In the genomic region with DNA sequence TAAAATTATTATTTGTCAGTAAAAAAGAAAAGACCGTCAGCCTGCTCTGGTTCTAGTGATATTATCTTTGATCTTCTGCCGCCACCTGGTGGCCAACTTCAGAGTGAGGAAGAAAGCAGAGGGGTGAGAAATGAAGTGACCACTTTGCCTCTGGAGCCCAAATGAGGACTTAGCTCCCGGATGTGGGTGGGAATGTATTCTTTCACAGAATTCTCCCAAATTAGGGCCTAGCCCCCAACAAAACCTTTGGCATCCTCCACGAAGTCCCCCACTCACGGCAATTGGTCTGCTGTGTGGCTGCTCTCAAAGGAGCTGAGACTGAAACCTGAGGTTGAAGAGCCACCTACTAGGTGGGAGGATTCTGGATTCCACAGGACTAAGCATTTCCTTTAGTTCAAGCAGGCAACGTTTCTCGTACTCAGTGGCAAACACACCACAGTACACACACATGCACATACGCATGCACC, we compare ENCODE assay signal across 8 cellular contexts. TPM values are rescaled to one million over a fixed set of nuclear protein-coding genes. Genes with fewer than 3 reads are reported as not detected.
DNase-seq lines count a peak whose midpoint lies in the region; ATAC-seq, FAIRE-seq and TF ChIP-seq lines count a peak whose summit lies in the region.

No MANE protein-coding gene starts in this region.

- H3K4me2 ChIP-seq in fibroblast of lung (ENCODE audit: extremely low read depth, insufficient read depth, low read length) (peak overlapping the region; percentile 33), neural progenitor cell (no peak overlapping the region)

- 9 to 16% (median 14%) methylated on average over 6 to 8 of the region's 8 CpGs for WGBS in stomach, 5 donors

- peak; percentile 66 for FAIRE-seq in RCC 7860 (lab: Jason Lieb, UNC)

- TF ChIP-seq CTCF in AG09319 (IDR thresholded peaks at IDR 0.05; ENCODE audit: low read depth, low read length) (peak; percentile 75), fibroblast of lung (conservative IDR thresholded peaks at IDR 0.05 in 1 of 2, IDR thresholded peaks at IDR 0.05 in 1 of 2; ENCODE audit: low read depth in 1 of 2, low read length in 2 of 2) (peak; percentile 69 to 72), neural progenitor cell (IDR thresholded peaks at IDR 0.05) (peak; percentile 81), stomach (IDR thresholded peaks at IDR 0.05) (peak in 5 of 7 experiments; percentile 64 to 84 (median 75))

- H3K9me3 Mint-ChIP-seq in neural progenitor cell, result no peaks in the 10 kb centered on the region

- TF ChIP-seq POLR2A in stomach (IDR thresholded peaks at IDR 0.05), result no peak

- H4K20me1 ChIP-seq in fibroblast of lung (ENCODE audit: control insufficient read depth, extremely low read depth, insufficient read depth, low read length) (no peaks in the 10 kb centered on the region), neural progenitor cell (ENCODE audit: low read depth) (no peaks in the 10 kb centered on the region)

- ATAC-seq in GM18867 (IDR thresholded peaks at IDR 0.05; ENCODE audit: unreplicated experiment), result peak; percentile 39

- no peak overlapping the region for H3K27ac Mint-ChIP-seq in neural progenitor cell

- H3K79me2 ChIP-seq in fibroblast of lung (ENCODE audit: control insufficient read depth, insufficient read depth, low read length), result peaks cover 1% of the 10 kb centered on the region
- no peaks in the 10 kb centered on the region for H3K79me2 ChIP-seq in neural progenitor cell (ENCODE audit: low read depth)

- H3K9ac ChIP-seq in fibroblast of lung (ENCODE audit: insufficient read depth, low read length) (no peak overlapping the region), neural progenitor cell (no peak overlapping the region)

- H3K27ac ChIP-seq in fibroblast of lung (ENCODE audit: insufficient read depth, low read length), result no peak overlapping the region
- H3K27ac ChIP-seq in neural progenitor cell, result no peak overlapping the region
- H3K27ac ChIP-seq in stomach, result peak overlapping the region in 4 of 5 donors; percentile 36 to 77 (median 45)

- TF ChIP-seq EP300 in stomach (IDR thresholded peaks at IDR 0.05), result no peak

- H3K9me3 ChIP-seq in fibroblast of lung (ENCODE audit: control insufficient read depth, insufficient read depth, low read depth, low read length) (no peaks in the 10 kb centered on the region), neural progenitor cell (ENCODE audit: low read depth) (no peaks in the 10 kb centered on the region), stomach (no peaks in the 10 kb centered on the region)

- peaks cover 11% of the 10 kb centered on the region for H3K27me3 Mint-ChIP-seq in neural progenitor cell (ENCODE audit: insufficient read depth, low read depth)

- H3K4me1 ChIP-seq in fibroblast of lung (ENCODE audit: control insufficient read depth, extremely low read depth, insufficient read depth, low read length), result peaks cover 3% of the 10 kb centered on the region
- no peaks in the 10 kb centered on the region for H3K4me1 ChIP-seq in neural progenitor cell
- H3K4me1 ChIP-seq in stomach, result peaks cover 0 to 14% (median 12%) of the 10 kb centered on the region in 4 donors

- H2AFZ ChIP-seq in fibroblast of lung (ENCODE audit: low read length), result peak overlapping the region; percentile 34
- no peak overlapping the region for H2AFZ ChIP-seq in neural progenitor cell (replicated peaks)

- H3K36me3 ChIP-seq in fibroblast of lung (ENCODE audit: control insufficient read depth, insufficient read depth, low read length), result no peaks in the 10 kb centered on the region
- H3K36me3 ChIP-seq in neural progenitor cell, result no peaks in the 10 kb centered on the region
- H3K36me3 ChIP-seq in stomach, result no peaks in the 10 kb centered on the region

- DNase-seq in AG09319 (ENCODE audit: extremely low read depth, low read depth), result no peak
- DNase-seq in Jurkat, Clone E6-1 (ENCODE audit: low read depth, low spot score), result peak; percentile 75
- DNase-seq in RCC 7860 (ENCODE audit: low spot score), result peak; percentile 44
- DNase-seq in activated T-cell treated with anti-CD3 and anti-CD28 coated beads, Interleukin-2, amount 50 U/mL, for 48 hours, result peak; percentile 88 to 93
- DNase-seq in fibroblast of lung (ENCODE audit: low read depth in 2 of 2), result peak; percentile 49 to 78
- peak; percentile 80 for DNase-seq in neural progenitor cell (ENCODE audit: low spot score)
- peak; percentile 89 for DNase-seq in stomach

- H3K27me3 ChIP-seq in fibroblast of lung (ENCODE audit: control insufficient read depth, insufficient read depth, low read length) (no peaks in the 10 kb centered on the region), neural progenitor cell (peaks cover 8% of the 10 kb centered on the region), stomach (peaks cover 0 to 3% (median 0%) of the 10 kb centered on the region in 3 donors)

- peaks cover under 1% of the 10 kb centered on the region for H3F3A ChIP-seq in neural progenitor cell (ENCODE audit: low read depth)

- H3K4me1 Mint-ChIP-seq in neural progenitor cell, result peaks cover 2% of the 10 kb centered on the region

- no peaks in the 10 kb centered on the region for H3K36me3 Mint-ChIP-seq in neural progenitor cell

- intact Hi-C loops in stomach (cut with DNase I; ENCODE audit: low total_unique reads), result no loop called here

- H3K4me3 ChIP-seq in Jurkat, Clone E6-1 (ENCODE audit: low read length), result peak overlapping the region; percentile 55
- H3K4me3 ChIP-seq in fibroblast of lung (replicated peaks in 1 of 4; ENCODE audit: control extremely low read depth in 1 of 4, insufficient read depth in 1 of 4, low read depth in 3 of 4, low read length in 4 of 4) (no peak overlapping the region), neural progenitor cell (no peak overlapping the region), stomach (peak overlapping the region in 1 of 4 donors; percentile 16)

- peak overlapping the region; percentile 36 for H3K4me3 Mint-ChIP-seq in neural progenitor cell

RNA-seq across cellular contexts. Expression of gene ZNF267, which starts 4.9 kb away (rescaled TPM):
- polyA plus RNA-seq in Jurkat, Clone E6-1 (2012; ENCODE audit: insufficient read depth, insufficient read length), result 15.8 TPM
- total RNA-seq in fibroblast of lung (7.1 and 7.7 TPM in 2 replicates), neural progenitor cell (ENCODE audit: low replicate concordance) (12.9 and 22.0 TPM in 2 replicates), stomach (10 to 100 TPM; 11.1 to 30.3 (median 24.9) TPM)
- polyA plus RNA-seq in fibroblast of lung (4.2 and 4.6 TPM in 2 replicates), stomach (1 to 10 TPM; 3.5 to 8.6 (median 3.7) TPM)
- polyA plus RNA-seq in fibroblast of lung (2012), result 3.4 and 3.7 TPM in 2 replicates
- 0.79 and 1.4 TPM in 2 replicates for polyA minus RNA-seq in fibroblast of lung (ENCODE audit: low replicate concordance)

Comparison
In these comparisons a context has a peak if more than half of its experiments do, and no peak if none do; other contexts are left out.
1. H3K27ac ChIP-seq: peak in stomach (4 of 5); none in fibroblast of lung (single experiment) and neural progenitor cell (single experiment).
2. Peak in every context shown above with its lines, with median percentiles within 50 percentile points of each other: CTCF ChIP-seq.